ENCODE assay signal across 9 cellular contexts in the genomic region with DNA sequence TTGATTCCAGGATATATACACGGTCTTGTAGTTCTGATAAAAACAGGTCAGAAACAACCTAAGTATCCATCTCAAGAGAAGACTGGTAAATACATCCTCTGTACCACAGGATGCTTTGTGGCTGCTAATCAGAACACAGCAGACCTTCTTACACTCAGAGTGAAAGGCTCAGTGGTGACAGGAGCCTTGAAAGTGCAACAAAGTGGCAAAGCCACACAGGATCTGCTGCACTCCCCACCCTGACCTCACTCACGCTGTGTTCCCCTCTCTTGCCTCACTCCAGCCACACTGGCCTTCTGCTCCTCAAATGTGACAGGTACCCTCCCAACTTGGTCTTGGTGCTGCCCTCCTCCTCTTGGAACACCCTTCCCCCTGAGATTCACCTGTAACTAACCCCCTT.
DNase-seq lines count a peak whose midpoint lies in the region; ATAC-seq and TF ChIP-seq lines count a peak whose summit lies in the region.
"Had no signal": no experiment of that assay in that cellular context is flagged by ENCODE, and none has a peak within 500 bp of the region (broad histone marks: within the 10 kb centered on the region; RNA-seq: fewer than 3 reads in every experiment).

No MANE protein-coding gene starts in this region.

- H3K27ac ChIP-seq in H9 (ENCODE audit: insufficient read length, low read depth, low read length), result no peak overlapping the region
- H3K27ac ChIP-seq: SK-N-MC had no signal

- no peak overlapping the region for H3K27ac Mint-ChIP-seq in H9

- no peaks in the 10 kb centered on the region for H3K9me3 Mint-ChIP-seq in H9

- no peak overlapping the region for H3K4me2 ChIP-seq in H9 (ENCODE audit: insufficient read depth, insufficient read length, low read length)

- H2BK20ac ChIP-seq in H9 (ENCODE audit: low read depth, low read length, poor library complexity, severe bottlenecking), result no peak overlapping the region

- peak; percentile 85 for ATAC-seq in HG02970 (IDR thresholded peaks at IDR 0.05; ENCODE audit: low FRiP score, unreplicated experiment)

- no peaks in the 10 kb centered on the region for H3K23me2 ChIP-seq in H9 (ENCODE audit: insufficient read length, low read depth, low read length, poor library complexity, severe bottlenecking)

- no peak overlapping the region for H4K91ac ChIP-seq in H9 (ENCODE audit: insufficient read length, low read depth, low read length)

- no peak overlapping the region for H2BK12ac ChIP-seq in H9 (ENCODE audit: insufficient read length, low read depth, low read length)

- TF ChIP-seq POLR2A in erythroblast (IDR thresholded peaks at IDR 0.05; ENCODE audit: low read length), result no peak

- no peak overlapping the region for H2BK15ac ChIP-seq in H9 (ENCODE audit: low read depth, low read length)

- DNase-seq in GM19238 (ENCODE audit: insufficient read length, low spot score) (peak; percentile 5), mesenteric fat pad (ENCODE audit: low spot score) (no peak), C1 segment of cervical spinal cord (lab: John Stamatoyannopoulos, UW) (no peak), H9 (no peak), erythroblast (lab: John Stamatoyannopoulos, UW) (no peak)
- DNase-seq in activated CD8-positive, alpha-beta memory T cell treated with anti-CD3 and anti-CD28 coated beads, Interleukin-2, amount 50 U/mL, for 48 hours, result peak; percentile 73
- DNase-seq in stimulated activated CD8-positive, alpha-beta memory T cell treated with anti-CD3 and anti-CD28 coated beads, Interleukin-15, amount 100 ng/mL, for 4 hours (ENCODE audit: low read depth in 2 of 2), result peak; percentile 4 to 12

- H3K4ac ChIP-seq in H9 (ENCODE audit: low read depth, low read length), result no peak overlapping the region

- H3K79me2 ChIP-seq in H9 (ENCODE audit: insufficient read depth, low read length), result no peaks in the 10 kb centered on the region

- H2AK5ac ChIP-seq in H9 (ENCODE audit: insufficient read length, low read length), result no peak overlapping the region

- no peak overlapping the region for H3K23ac ChIP-seq in H9 (ENCODE audit: insufficient read length, low read depth, low read length)

- H3K14ac ChIP-seq in H9 (ENCODE audit: insufficient read depth, low read length), result no peak overlapping the region

- TF ChIP-seq CTCF in H9 (conservative IDR thresholded peaks at IDR 0.05), result no peak

- H3K27me3 Mint-ChIP-seq in H9 (ENCODE audit: low read depth), result no peaks in the 10 kb centered on the region

- H4K5ac ChIP-seq in H9 (ENCODE audit: insufficient read length, low read depth, low read length), result no peak overlapping the region

- H3K9ac ChIP-seq in H9 (ENCODE audit: extremely low read depth, insufficient read length, low read length), result no peak overlapping the region

- no peak overlapping the region for H3T11ph ChIP-seq in H9 (ENCODE audit: low read length)

- H3K56ac ChIP-seq in H9 (ENCODE audit: insufficient read length, low read depth, low read length), result no peak overlapping the region

- no peaks in the 10 kb centered on the region for H3K36me3 Mint-ChIP-seq in H9 (ENCODE audit: insufficient read depth in 1 of 3, low read depth in 3 of 3)

- peaks cover 8 to 11% of the 10 kb centered on the region in 2 experiments for H3K4me1 Mint-ChIP-seq in H9

- no CpG with 5 or more reads among the region's 2 CpGs for WGBS in H9 (ENCODE audit: extremely low coverage, insufficient read length, low lambda C conversion rate)

- H4K20me1 ChIP-seq in H9 (ENCODE audit: control insufficient read depth, insufficient read depth, insufficient read length), result no peaks in the 10 kb centered on the region

- no peak overlapping the region for H4K8ac ChIP-seq in H9 (replicated peaks; ENCODE audit: insufficient read length, low read depth, low read length)

- no peaks in the 10 kb centered on the region for H3K27me3 ChIP-seq in H9 (ENCODE audit: insufficient read depth, low read length)

- no peaks in the 10 kb centered on the region for H3K4me1 ChIP-seq in H9 (ENCODE audit: insufficient read depth, low read length)

- H3K9me3 ChIP-seq in H9 (ENCODE audit: control insufficient read depth, low read depth, low read length), result no peaks in the 10 kb centered on the region

- no peak overlapping the region for H3K18ac ChIP-seq in H9 (ENCODE audit: insufficient read length, low read depth, low read length)

- H3K79me1 ChIP-seq in H9 (ENCODE audit: insufficient read depth, low read depth, low read length, poor library complexity, severe bottlenecking), result no peaks in the 10 kb centered on the region

- H2AFZ ChIP-seq in H9 (ENCODE audit: low read length), result no peak overlapping the region

- no peak overlapping the region for H2BK120ac ChIP-seq in H9 (ENCODE audit: low read depth, low read length, poor library complexity, severe bottlenecking)

- no peak overlapping the region for H3K4me3 Mint-ChIP-seq in H9

- no peak overlapping the region for H2BK5ac ChIP-seq in H9 (ENCODE audit: insufficient read length, low read length)

Comparison
In these comparisons a context has a peak if more than half of its experiments do, and no peak if none do; other contexts are left out.
1. DNase-seq: peak in GM19238 (single experiment), activated CD8-positive, alpha-beta memory T cell treated with anti-CD3 and anti-CD28 coated beads, Interleukin-2, amount 50 U/mL, for 48 hours (single experiment) and stimulated activated CD8-positive, alpha-beta memory T cell treated with anti-CD3 and anti-CD28 coated beads, Interleukin-15, amount 100 ng/mL, for 4 hours (2 of 2); none in mesenteric fat pad (single experiment), C1 segment of cervical spinal cord (0 of 14), H9 (single experiment) and erythroblast (0 of 2).